Comparison of ENCODE assay signal across 24 cellular contexts in the genomic region with DNA sequence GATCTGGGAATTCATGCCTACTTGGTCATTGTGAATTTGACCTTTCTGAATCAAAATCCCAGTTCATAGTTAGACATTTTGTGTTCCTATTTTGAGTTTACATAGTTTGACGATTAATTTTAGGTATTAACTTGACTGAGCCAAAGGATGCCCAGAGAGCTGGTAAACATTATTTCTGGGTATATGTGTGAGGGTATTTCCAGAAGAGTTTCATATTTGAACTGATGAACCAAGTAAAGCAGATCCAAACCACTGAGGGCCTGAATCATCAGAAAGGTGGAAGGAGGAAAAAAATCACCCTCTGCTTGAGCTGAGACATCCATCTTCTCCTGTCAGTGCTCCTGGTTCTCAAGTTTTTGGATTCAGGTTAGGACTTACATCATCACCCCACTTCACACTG.
DNase-seq lines count a peak whose midpoint lies in the region; ATAC-seq lines count a peak whose summit lies in the region.
"Had no signal": no experiment of that assay in that cellular context is flagged by ENCODE, and none has a peak within 500 bp of the region (broad histone marks: within the 10 kb centered on the region; RNA-seq: fewer than 3 reads in every experiment).

No MANE protein-coding gene starts in this region.

- H3K4me1 Mint-ChIP-seq in activated T-cell treated with anti-CD3 and anti-CD28 coated beads, Interleukin-2, amount 50 U/mL, for 72 hours (ENCODE audit: low read depth), result peaks cover 33% of the 10 kb centered on the region
- H3K4me1 Mint-ChIP-seq in activated naive CD8-positive, alpha-beta T cell treated with anti-CD3 and anti-CD28 coated beads for 36 hours, result peaks cover 13% of the 10 kb centered on the region
- H3K4me1 Mint-ChIP-seq: GM23338 had no signal

- peaks cover 6 to 8% of the 10 kb centered on the region in 2 donors for H3K9me3 Mint-ChIP-seq in activated T-cell treated with anti-CD3 and anti-CD28 coated beads, Interleukin-2, amount 50 U/mL, for 72 hours
- peaks cover 13% of the 10 kb centered on the region for H3K9me3 Mint-ChIP-seq in activated naive CD8-positive, alpha-beta T cell treated with anti-CD3 and anti-CD28 coated beads for 36 hours

- H2AFZ ChIP-seq in trophoblast cell (ENCODE audit: insufficient read depth, low read length, poor library complexity), result no peak overlapping the region
- H2AFZ ChIP-seq: GM23338 had no signal

- no peaks in the 10 kb centered on the region for H3K79me2 ChIP-seq in trophoblast cell (ENCODE audit: control insufficient read depth, insufficient read depth, low read length, poor library complexity)

- no peak overlapping the region for H4K12ac ChIP-seq in trophoblast cell (ENCODE audit: low read depth, low read length)

- H3K23ac ChIP-seq in trophoblast cell (ENCODE audit: low read length), result no peak overlapping the region

- no peak overlapping the region for H2BK5ac ChIP-seq in trophoblast cell (ENCODE audit: low read depth, low read length, poor library complexity)

- no peaks in the 10 kb centered on the region for H3K27me3 ChIP-seq in trophoblast cell (ENCODE audit: insufficient read depth, low read length)
- H3K27me3 ChIP-seq: MG63 had no signal

- H3K4me1 ChIP-seq in trophoblast cell (ENCODE audit: control insufficient read depth in 1 of 2, insufficient read depth in 2 of 2, low read length in 2 of 2), result peaks cover 0 to 3% of the 10 kb centered on the region in 2 experiments
- H3K4me1 ChIP-seq: A549, Caco-2 had no signal

- no peak overlapping the region for H2BK120ac ChIP-seq in trophoblast cell (ENCODE audit: insufficient read depth, low read length, poor library complexity)

- no peak overlapping the region for H2BK12ac ChIP-seq in trophoblast cell (ENCODE audit: low read length)

- no CpG with 5 or more reads among the region's 1 CpG for WGBS in trophoblast cell (ENCODE audit: extremely low coverage, insufficient coverage, insufficient read length)

- H3K79me1 ChIP-seq in trophoblast cell (ENCODE audit: low read length), result no peaks in the 10 kb centered on the region

- H3K14ac ChIP-seq in trophoblast cell (ENCODE audit: low read length), result no peak overlapping the region

- H3K27ac ChIP-seq in trophoblast cell (ENCODE audit: low read depth, low read length), result no peak overlapping the region
- H3K27ac ChIP-seq: A549, C4-2B had no signal

- peak; percentile 49 to 80 for ATAC-seq in activated T-cell treated with anti-CD3 and anti-CD28 coated beads, Interleukin-2, amount 50 U/mL, for 72 hours (replicated peaks in 1 of 2)
- ATAC-seq: A549; CD8-positive, alpha-beta T cell; GM12878; GM23338; K562 had no signal

- H3K9ac ChIP-seq in trophoblast cell (ENCODE audit: low read length), result no peak overlapping the region

- peak overlapping the region; percentile 64 for H4K91ac ChIP-seq in trophoblast cell (ENCODE audit: low read depth, low read length)

- peaks cover 13 to 15% of the 10 kb centered on the region in 2 donors for H3K36me3 Mint-ChIP-seq in activated T-cell treated with anti-CD3 and anti-CD28 coated beads, Interleukin-2, amount 50 U/mL, for 72 hours (ENCODE audit: insufficient read depth in 2 of 2)
- peaks cover 2% of the 10 kb centered on the region for H3K36me3 Mint-ChIP-seq in activated naive CD8-positive, alpha-beta T cell treated with anti-CD3 and anti-CD28 coated beads for 36 hours
- H3K36me3 Mint-ChIP-seq: CD8-positive, alpha-beta T cell had no signal

- no peak overlapping the region for H3K4me2 ChIP-seq in trophoblast cell (ENCODE audit: low read length)
- H3K4me2 ChIP-seq: A549, GM23338 had no signal

- no peaks in the 10 kb centered on the region for H3K9me3 ChIP-seq in trophoblast cell (ENCODE audit: insufficient read depth, low read depth, low read length)
- H3K9me3 ChIP-seq: A549 had no signal

- H3K4me3 Mint-ChIP-seq in activated T-cell treated with anti-CD3 and anti-CD28 coated beads, Interleukin-2, amount 50 U/mL, for 72 hours, result no peak overlapping the region
- H3K4me3 Mint-ChIP-seq in activated naive CD8-positive, alpha-beta T cell treated with anti-CD3 and anti-CD28 coated beads for 36 hours, result no peak overlapping the region
- H3K4me3 Mint-ChIP-seq: CD8-positive, alpha-beta T cell; GM23338; H9 had no signal

- H3K4me3 ChIP-seq in trophoblast cell (ENCODE audit: low read depth, low read length), result no peak overlapping the region
- H3K4me3 ChIP-seq: A549, GM12878, GM23338, K562, MG63 had no signal

- no peak overlapping the region for H3K4ac ChIP-seq in trophoblast cell (ENCODE audit: low read depth, low read length)

- H3K27ac Mint-ChIP-seq in activated T-cell treated with anti-CD3 and anti-CD28 coated beads, Interleukin-2, amount 50 U/mL, for 72 hours, result no peak overlapping the region
- H3K27ac Mint-ChIP-seq in activated naive CD8-positive, alpha-beta T cell treated with anti-CD3 and anti-CD28 coated beads for 36 hours, result peak overlapping the region; percentile 26
- H3K27ac Mint-ChIP-seq: CD8-positive, alpha-beta T cell; GM23338; H9 had no signal

- no peak overlapping the region for H3K18ac ChIP-seq in trophoblast cell (ENCODE audit: low read length)

- H4K8ac ChIP-seq in trophoblast cell (ENCODE audit: low read depth, low read length), result no peak overlapping the region

- H3K27me3 Mint-ChIP-seq in activated T-cell treated with anti-CD3 and anti-CD28 coated beads, Interleukin-2, amount 50 U/mL, for 72 hours (ENCODE audit: low read depth), result peaks cover 21% of the 10 kb centered on the region
- H3K27me3 Mint-ChIP-seq in activated naive CD8-positive, alpha-beta T cell treated with anti-CD3 and anti-CD28 coated beads for 36 hours, result peaks cover 39% of the 10 kb centered on the region

- no peak overlapping the region for H2AK5ac ChIP-seq in trophoblast cell (ENCODE audit: low read length)

- DNase-seq in activated T-cell treated with anti-CD3 and anti-CD28 coated beads, Interleukin-2, amount 50 U/mL, for 72 hours, result no peak
- no peak for DNase-seq in activated T-cell treated with anti-CD3 and anti-CD28 coated beads, Interleukin-2, amount 50 U/mL, for 1 hour
- no peak for DNase-seq in activated naive CD8-positive, alpha-beta T cell treated with anti-CD3 and anti-CD28 coated beads for 36 hours
- DNase-seq in trophoblast cell, result no peak
- no peak for DNase-seq in NCI-H2029 treated with DMSO at 0.1 percent for 48 hours (lab: John Stamatoyannopoulos, UW)
- DNase-seq in HuH-7.5 (ENCODE audit: low spot score), result no peak
- no peak for DNase-seq in Kasumi-1 (lab: John Stamatoyannopoulos, UW)
- DNase-seq: Caco-2; CD8-positive, alpha-beta T cell; H9; MG63; NCI-H1048; NCI-H1417; NCI-H1694; NCI-H2081; NCI-H2227 treated with DMSO at 0.1 percent for 48 hours; NCI-H526 treated with DMSO at 0.1 percent for 48 hours; Right ventricle myocardium superior; RPMI8226 had no signal

- H3K36me3 ChIP-seq in trophoblast cell (ENCODE audit: control insufficient read depth in 1 of 2, insufficient read depth in 2 of 2, low read length in 2 of 2), result no peaks in the 10 kb centered on the region
- H3K36me3 ChIP-seq: MG63 had no signal
